Comparison of ENCODE assay signal across 1 cellular context in the genomic region with DNA sequence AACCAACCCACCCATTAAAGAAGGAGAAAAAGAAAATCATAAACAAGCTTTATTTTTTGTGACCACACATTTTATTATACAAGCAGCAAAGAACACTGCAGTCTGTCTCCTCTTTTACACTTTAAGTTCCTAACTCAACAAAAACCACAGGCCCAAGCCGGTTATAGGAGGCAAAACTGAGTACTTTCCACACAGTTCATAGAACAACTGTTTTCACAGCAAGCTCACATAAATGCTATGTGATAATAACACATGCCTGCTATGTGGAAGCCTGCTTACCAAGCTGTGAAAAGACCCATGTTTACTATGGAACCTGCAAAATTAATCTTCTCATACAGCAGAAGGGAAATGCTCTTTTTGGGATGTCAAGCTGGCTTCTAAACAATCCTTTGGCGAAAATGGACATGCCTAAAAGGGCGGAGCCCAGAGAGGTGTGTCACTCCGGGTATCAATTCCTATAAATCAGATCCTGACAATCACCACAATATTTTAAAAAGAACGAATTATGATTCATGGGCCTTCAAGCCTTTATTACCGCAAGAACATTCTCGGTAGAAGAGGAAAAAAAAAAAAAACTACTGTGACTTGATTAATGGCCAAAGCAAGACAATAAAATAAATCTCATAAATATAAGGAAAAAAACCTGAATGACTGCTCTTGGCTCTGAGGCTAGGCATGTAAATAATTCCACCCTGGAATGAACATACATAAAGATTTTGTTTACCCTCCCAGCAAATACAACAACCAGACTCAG.
TF ChIP-seq lines count a peak whose summit lies in the region.

No MANE protein-coding gene starts in this region.

TF ChIP-seq in IMR-90, 13 proteins besides CTCF, POLR2A, EP300 and RAD21:
- TF ChIP-seq FOS (IDR thresholded peaks at IDR 0.05; ENCODE audit: low read depth, low read length) (no peak), RCOR1 (IDR thresholded peaks at IDR 0.05; ENCODE audit: insufficient replicate concordance, low read length) (no peak), MXI1 (IDR thresholded peaks at IDR 0.05; ENCODE audit: borderline replicate concordance, low read depth, low read length) (no peak), NFE2L2 (IDR thresholded peaks at IDR 0.05; ENCODE audit: low read depth, low read length) (no peak)
